20 cellular contexts compared by ENCODE assay signal in genomic region chr2:215626812-215627281, GRCh38.
DNase-seq lines count a peak whose midpoint lies in the region; ATAC-seq and TF ChIP-seq lines count a peak whose summit lies in the region.
"Had no signal": no experiment of that assay in that cellular context is flagged by ENCODE, and none has a peak within 500 bp of the region (broad histone marks: within the 10 kb centered on the region; RNA-seq: fewer than 3 reads in every experiment).

No MANE protein-coding gene starts in this region.

- WGBS in HUES64, result 73% methylated on average over 5 of the region's 5 CpGs
- WGBS in sigmoid colon, 2 donors, result 78 to 81% methylated on average over 5 of the region's 5 CpGs

- peaks cover 17% of the 10 kb centered on the region for H3K36me3 Mint-ChIP-seq in WTC11
- H3K36me3 Mint-ChIP-seq: CD4-positive, CD25-positive, alpha-beta regulatory T cell had no signal

- H3K27me3 Mint-ChIP-seq in WTC11 (ENCODE audit: low read depth), result no peaks in the 10 kb centered on the region
- H3K27me3 Mint-ChIP-seq: activated T-helper 17 cell treated with anti-CD3 and anti-CD28 coated beads, Interleukin-2, amount 50 U/mL, for 72 hours; CD4-positive, CD25-positive, alpha-beta regulatory T cell had no signal

- no peak overlapping the region for H3K9ac ChIP-seq in HUES64 (ENCODE audit: low read depth, low read length)

- CTCF ChIA-PET in WTC11 (lab: Charles Lee), result no interaction called here

- peaks cover 41% of the 10 kb centered on the region for H3K4me1 Mint-ChIP-seq in WTC11
- H3K4me1 Mint-ChIP-seq: activated T-helper 17 cell treated with anti-CD3 and anti-CD28 coated beads, Interleukin-2, amount 50 U/mL, for 72 hours; CD4-positive, CD25-positive, alpha-beta regulatory T cell; neural crest cell had no signal

- intact Hi-C loops in sigmoid colon (cut with DNase I), result loop anchor here (5.0 kb wide), 1 partner anchor 75 kb away; no protein-coding TSS in a partner anchor

- DNase-seq in WTC11 (ENCODE audit: low spot score) (no peak), fibroblast of gingiva (ENCODE audit: low read depth) (peak; percentile 11), sigmoid colon (no peak), NCI-H1048 (lab: John Stamatoyannopoulos, UW) (no peak)
- no peak for DNase-seq in activated CD8-positive, alpha-beta memory T cell treated with anti-CD3 and anti-CD28 coated beads, Interleukin-2, amount 50 U/mL, for 4 hours
- DNase-seq: activated CD4-positive, CD25-positive, alpha-beta regulatory T cell; amniotic stem cell; CD4-positive, CD25-positive, alpha-beta regulatory T cell; mammary epithelial cell; NCI-H1436 treated with DMSO at 0.1 percent for 48 hours; NCI-H510A; retina; stimulated activated naive CD4-positive, alpha-beta T cell treated with Interleukin-2 at 50 U/mL for 16 hours; trophoblast cell had no signal

- no peaks in the 10 kb centered on the region for H3K36me3 ChIP-seq in HUES64 (ENCODE audit: insufficient read depth, low read length)
- H3K36me3 ChIP-seq in sigmoid colon, result no peaks in the 10 kb centered on the region

- ATAC-seq in WTC11 (no peak), GM21367 (IDR thresholded peaks at IDR 0.05; ENCODE audit: unreplicated experiment) (no peak)
- ATAC-seq: activated T-helper 17 cell treated with anti-CD3 and anti-CD28 coated beads, Interleukin-2, amount 50 U/mL, for 72 hours; HCT116 had no signal

- POLR2A ChIA-PET in WTC11 (lab: Charles Lee), result no interaction called here

- H3K4me1 ChIP-seq in HUES64 (ENCODE audit: insufficient read depth, low read length) (peaks cover 41% of the 10 kb centered on the region), sigmoid colon (peaks cover 0 to 40% (median 31%) of the 10 kb centered on the region in 4 donors)

- peaks cover 23% of the 10 kb centered on the region for H3K9me3 Mint-ChIP-seq in WTC11

- peak overlapping the region; percentile 57 for H3K27ac Mint-ChIP-seq in WTC11
- H3K27ac Mint-ChIP-seq: activated T-helper 17 cell treated with anti-CD3 and anti-CD28 coated beads, Interleukin-2, amount 50 U/mL, for 72 hours; CD4-positive, CD25-positive, alpha-beta regulatory T cell; T-helper 2 cell treated with Interferon-gamma antibody and Interleukin-4, amounts not matched to agents 5 μg/mL and 100 μg/mL, for 36 hours had no signal

- H3K27ac ChIP-seq in HUES64 (ENCODE audit: low read depth, low read length) (peak overlapping the region; percentile 52; the same call in 1 of the 2 replicates), sigmoid colon (peak overlapping the region in 3 of 4 donors; percentile 80 to 89 (median 86))

- H3K9me3 ChIP-seq in HUES64 (ENCODE audit: insufficient read depth, low read depth, low read length), result peaks cover 8% of the 10 kb centered on the region; the same call in 1 of the 2 replicates
- no peaks in the 10 kb centered on the region for H3K9me3 ChIP-seq in sigmoid colon

- no peak for TF ChIP-seq EP300 in sigmoid colon (IDR thresholded peaks at IDR 0.05)

- TF ChIP-seq CTCF in WTC11 (IDR thresholded peaks at IDR 0.05) (no peak), sigmoid colon (IDR thresholded peaks at IDR 0.05) (no peak)

- peak overlapping the region; percentile 22; the same call in 1 of the 2 replicates for H3K4me3 Mint-ChIP-seq in WTC11
- H3K4me3 Mint-ChIP-seq: activated T-helper 17 cell treated with anti-CD3 and anti-CD28 coated beads, Interleukin-2, amount 50 U/mL, for 72 hours; CD4-positive, CD25-positive, alpha-beta regulatory T cell; neural crest cell; T-helper 2 cell treated with Interferon-gamma antibody and Interleukin-4, amounts not matched to agents 5 μg/mL and 100 μg/mL, for 36 hours had no signal

- H3K27me3 ChIP-seq in HUES64 (ENCODE audit: insufficient read depth, low read length), result no peaks in the 10 kb centered on the region
- no peaks in the 10 kb centered on the region for H3K27me3 ChIP-seq in sigmoid colon

- TF ChIP-seq POLR2A in sigmoid colon (IDR thresholded peaks at IDR 0.05), result no peak

- H3K4me3 ChIP-seq in HUES64 (ENCODE audit: low read length) (no peak overlapping the region), sigmoid colon (no peak overlapping the region)

TF ChIP-seq in WTC11, 78 proteins besides CTCF, POLR2A, EP300 and RAD21 (continues in another document):
- TF ChIP-seq ZNF317 (CRISPR knock-in tag; IDR thresholded peaks at IDR 0.05; ENCODE audit: borderline replicate concordance, low read depth) (no peak), STAT6 (CRISPR knock-in tag; conservative IDR thresholded peaks at IDR 0.05; ENCODE audit: low read depth) (no peak), CREB1 (CRISPR knock-in tag; IDR thresholded peaks at IDR 0.05) (no peak), FOXP4 (CRISPR knock-in tag; IDR thresholded peaks at IDR 0.05) (no peak), ZNF121 (CRISPR knock-in tag; IDR thresholded peaks at IDR 0.05) (no peak), ZNF219 (CRISPR knock-in tag; IDR thresholded peaks at IDR 0.05; ENCODE audit: borderline replicate concordance) (no peak), TP53 (CRISPR knock-in tag; IDR thresholded peaks at IDR 0.05) (no peak), CBFB (CRISPR knock-in tag; IDR thresholded peaks at IDR 0.05; ENCODE audit: low read depth) (no peak), ZNF425 (CRISPR knock-in tag; conservative IDR thresholded peaks at IDR 0.05) (no peak), ZNF671 (CRISPR knock-in tag; IDR thresholded peaks at IDR 0.05) (no peak), ERG (CRISPR knock-in tag; IDR thresholded peaks at IDR 0.05) (no peak), IRF1 (CRISPR knock-in tag; IDR thresholded peaks at IDR 0.05) (no peak), ZBTB21 (CRISPR knock-in tag; IDR thresholded peaks at IDR 0.05; ENCODE audit: borderline replicate concordance) (no peak)
